ENCODE assay signal across 29 cellular contexts in the genomic region with DNA sequence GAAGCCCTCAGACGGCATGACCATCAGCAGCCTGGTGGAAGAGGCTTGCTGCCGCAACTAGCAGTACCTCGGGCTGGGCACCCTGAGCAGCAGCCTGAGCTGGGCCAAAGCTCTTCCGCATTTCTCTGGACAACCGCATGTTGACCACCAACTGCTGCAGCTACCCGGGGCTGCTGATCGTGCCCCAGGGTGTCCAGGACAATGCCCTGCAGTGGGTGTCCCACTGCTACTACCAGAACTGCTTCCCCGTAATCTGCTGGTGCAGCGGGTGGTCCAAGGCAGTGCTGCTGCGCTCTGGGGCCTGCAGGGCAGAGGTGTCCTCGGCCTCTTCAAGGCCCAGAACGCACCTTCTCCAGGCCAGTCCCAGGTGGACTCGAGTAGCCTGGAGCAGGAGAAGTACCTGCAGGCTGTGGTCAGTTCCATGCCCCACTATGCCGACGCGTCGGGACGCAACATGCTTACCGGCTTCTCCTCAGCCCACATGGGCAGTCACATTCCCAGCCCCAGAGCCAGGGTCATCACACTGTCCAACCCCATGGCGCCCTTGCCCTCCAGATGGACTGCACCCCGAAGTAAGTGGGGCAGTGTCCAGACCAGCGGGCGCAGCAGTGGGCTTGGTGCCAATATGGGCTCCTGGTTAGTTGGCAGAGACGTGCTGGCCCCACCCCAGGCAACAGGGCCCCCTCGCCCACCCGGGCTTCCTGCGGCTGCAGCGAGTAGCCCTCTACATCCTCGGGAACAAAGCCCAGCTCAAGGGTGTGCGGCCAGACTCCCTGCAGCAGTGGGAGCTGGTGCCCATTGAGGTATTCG. TPM values are rescaled to one million over a fixed set of nuclear protein-coding genes. Genes with fewer than 3 reads are reported as not detected.
"Had no signal": no experiment of that assay in that cellular context is flagged by ENCODE, and none has a peak within 500 bp of the region (broad histone marks: within the 10 kb centered on the region; RNA-seq: fewer than 3 reads in every experiment).

No MANE protein-coding gene starts in this region.

- H3K4me3 ChIP-seq: ascending aorta, cardiac muscle cell had no signal

- H3K4me1 ChIP-seq: ascending aorta had no signal

- H3K27me3 ChIP-seq: ascending aorta, cardiac muscle cell had no signal

- H3K9me3 ChIP-seq: ascending aorta had no signal

- H3K36me3 ChIP-seq: ascending aorta, cardiac muscle cell had no signal

- H3K27ac ChIP-seq: ascending aorta, cardiac muscle cell, VCaP had no signal

- DNase-seq: activated B cell treated with CpG ODN at 0.5 μM for 24 hours; activated CD4-positive, alpha-beta memory T cell treated with anti-CD3 and anti-CD28 coated beads, Interleukin-2, amount 10 ng/mL, durations not matched to agents 7 days and 5 days; activated CD4-positive, alpha-beta T cell treated with anti-CD3 and anti-CD28 coated beads for 48 hours; activated CD4-positive, alpha-beta T cell treated with anti-CD3 and anti-CD28 coated beads, Interleukin-2, amount 10 ng/mL, durations not matched to agents 7 days and 5 days; activated CD4-positive, alpha-beta T cell treated with anti-CD3 and anti-CD28 coated beads, Interleukin-2, amount 50 U/mL, for 48 hours; activated CD4-positive, CD25-positive, alpha-beta regulatory T cell treated with anti-CD3 and anti-CD28 coated beads, Interleukin-2, amount 50 U/mL, for 72 hours; activated CD8-positive, alpha-beta memory T cell treated with anti-CD3 and anti-CD28 coated beads for 24 hours; activated CD8-positive, alpha-beta memory T cell treated with anti-CD3 and anti-CD28 coated beads, Interleukin-2, amount 10 ng/mL, durations not matched to agents 7 days and 5 days; activated CD8-positive, alpha-beta memory T cell treated with anti-CD3 and anti-CD28 coated beads, Interleukin-2, amount 50 U/mL, for 48 hours; activated CD8-positive, alpha-beta T cell treated with anti-CD3 and anti-CD28 coated beads, Interleukin-2, amount 10 ng/mL, durations not matched to agents 7 days and 5 days; activated effector memory CD4-positive, alpha-beta T cell treated with Interleukin-2 at 50 U/mL for 16 hours; activated gamma-delta T cell; activated naive CD4-positive, alpha-beta T cell treated with anti-CD3 and anti-CD28 coated beads, Interleukin-2, amount 10 ng/mL, durations not matched to agents 7 days and 5 days; activated naive CD4-positive, alpha-beta T cell treated with Interleukin-2 at 50 U/mL for 16 hours; activated naive CD8-positive, alpha-beta T cell treated with anti-CD3 and anti-CD28 coated beads, Interleukin-2, amount 10 ng/mL, durations not matched to agents 7 days and 5 days; activated naive CD8-positive, alpha-beta T cell treated with anti-CD3 and anti-CD28 coated beads, Interleukin-2, amount 50 U/mL, for 24 hours; activated T-cell treated with anti-CD3 and anti-CD28 coated beads, Interleukin-2, amount 50 U/mL, for 24 hours; activated T-cell treated with anti-CD3 and anti-CD28 coated beads, Interleukin-2, amount 50 U/mL, for 48 hours; amygdala; anterior cingulate cortex; caudate nucleus; T-helper 2 cell; T-helper 9 cell had no signal

RNA-seq across cellular contexts. Expression of a gene that starts 19.5 kb away (rescaled TPM):
- total RNA-seq: activated B cell treated with CpG ODN at 0.5 μM for 24 hours; activated CD4-positive, alpha-beta memory T cell treated with anti-CD3 and anti-CD28 coated beads, Interleukin-2, amount 10 ng/mL, durations not matched to agents 7 days and 5 days; activated CD4-positive, alpha-beta T cell treated with anti-CD3 and anti-CD28 coated beads, Interleukin-2, amount 10 ng/mL, durations not matched to agents 7 days and 5 days; activated CD8-positive, alpha-beta memory T cell treated with anti-CD3 and anti-CD28 coated beads, Interleukin-2, amount 10 ng/mL, durations not matched to agents 7 days and 5 days; activated CD8-positive, alpha-beta T cell treated with anti-CD3 and anti-CD28 coated beads, Interleukin-2, amount 10 ng/mL, durations not matched to agents 7 days and 5 days; activated naive CD8-positive, alpha-beta T cell treated with anti-CD3 and anti-CD28 coated beads, Interleukin-2, amount 10 ng/mL, durations not matched to agents 7 days and 5 days; activated T-helper 2 cell treated with anti-CD3 and anti-CD28 coated beads, Interferon-gamma antibody, Interleukin-2, Interleukin-4, amounts not matched to agents 10 μg/mL and 5 μg/mL and 100 μg/mL, durations not matched to agents 14 hours and 24 hours and 36 hours; ascending aorta; bronchial epithelial cell; cerebellum had no signal

RNA-seq across cellular contexts. Expression of a gene that starts 30.7 kb away (rescaled TPM):
- total RNA-seq: activated B cell treated with CpG ODN at 0.5 μM for 24 hours; activated CD4-positive, alpha-beta memory T cell treated with anti-CD3 and anti-CD28 coated beads, Interleukin-2, amount 10 ng/mL, durations not matched to agents 7 days and 5 days; activated CD4-positive, alpha-beta T cell treated with anti-CD3 and anti-CD28 coated beads, Interleukin-2, amount 10 ng/mL, durations not matched to agents 7 days and 5 days; activated CD8-positive, alpha-beta memory T cell treated with anti-CD3 and anti-CD28 coated beads, Interleukin-2, amount 10 ng/mL, durations not matched to agents 7 days and 5 days; activated CD8-positive, alpha-beta T cell treated with anti-CD3 and anti-CD28 coated beads, Interleukin-2, amount 10 ng/mL, durations not matched to agents 7 days and 5 days; activated naive CD8-positive, alpha-beta T cell treated with anti-CD3 and anti-CD28 coated beads, Interleukin-2, amount 10 ng/mL, durations not matched to agents 7 days and 5 days; activated T-helper 2 cell treated with anti-CD3 and anti-CD28 coated beads, Interferon-gamma antibody, Interleukin-2, Interleukin-4, amounts not matched to agents 10 μg/mL and 5 μg/mL and 100 μg/mL, durations not matched to agents 14 hours and 24 hours and 36 hours; ascending aorta; bronchial epithelial cell had no signal
